ENCODE assay signal across 28 cellular contexts in genomic region chr4:123940604-123941003, GRCh38.
"Had no signal": no experiment of that assay in that cellular context is flagged by ENCODE, and none has a peak within 500 bp of the region (broad histone marks: within the 10 kb centered on the region; RNA-seq: fewer than 3 reads in every experiment).

No MANE protein-coding gene starts in this region.

- H3K9me3 Mint-ChIP-seq: nephron; stimulated activated naive B cell treated with anti-CD40 and anti-IgM and Interleukin-4, amounts not matched to agents 10 μg/mL and 1 μg/mL and 100 μg/mL, for 72 hours; stimulated activated naive CD8-positive, alpha-beta T cell treated with anti-CD3 and anti-CD28 coated beads, Interleukin-15, Interleukin-2, amounts not matched to agents 100 ng/mL and 50 ng/mL, for 24 hours had no signal

- DNase-seq: natural killer cell; occipital lobe; ovary; posterior cingulate gyrus; psoas muscle; right cardiac atrium; right lobe of liver; sigmoid colon; small intestine; stimulated activated CD4-positive, alpha-beta T cell treated with anti-CD3 and anti-CD28 coated beads, Interleukin-15, amount 100 ng/mL, for 24 hours; stimulated activated CD4-positive, alpha-beta T cell treated with anti-CD3 and anti-CD28 coated beads, Interleukin-2, amount 100 ng/mL, for 24 hours; stimulated activated CD4-positive, alpha-beta T cell treated with anti-CD3 and anti-CD28 coated beads, Interleukin-2, amount 100 ng/mL, for 48 hours; stimulated activated CD4-positive, alpha-beta T cell treated with anti-CD3 and anti-CD28 coated beads, Interleukin-4, amount 100 ng/mL, for 24 hours; stimulated activated naive B cell treated with anti-CD40 and anti-IgM and Interleukin-4, amounts not matched to agents 10 μg/mL and 1 μg/mL and 100 μg/mL, for 72 hours; stimulated activated naive CD4-positive, alpha-beta T cell treated with Interleukin-2 at 50 U/mL for 16 hours; stomach; thyroid gland; upper lobe of left lung had no signal

- H3K4me1 ChIP-seq: neural progenitor cell, parathyroid adenoma, right lobe of liver, thyroid gland, vagina had no signal

- H3K27ac ChIP-seq: neural progenitor cell, ovary, parathyroid adenoma, psoas muscle, right lobe of liver, sigmoid colon, stomach, thoracic aorta, thyroid gland, tibial nerve, upper lobe of left lung, vagina had no signal

- H3K36me3 Mint-ChIP-seq: natural killer cell; stimulated activated effector memory CD8-positive, alpha-beta T cell treated with anti-CD3 and anti-CD28 coated beads, Interleukin-12 subunit alpha, Interleukin-12 subunit beta, amount 100 ng/mL, for 72 hours; stimulated activated naive B cell treated with anti-CD40 and anti-IgM and Interleukin-4, amounts not matched to agents 10 μg/mL and 1 μg/mL and 100 μg/mL, for 72 hours had no signal

- H3K4me2 ChIP-seq: neural progenitor cell had no signal

- H3K4me3 ChIP-seq: neural progenitor cell, ovary, psoas muscle, right lobe of liver, sigmoid colon, stomach, thoracic aorta, thyroid gland, tibial nerve, upper lobe of left lung, vagina had no signal

- H2AFZ ChIP-seq: parathyroid adenoma had no signal

- H3K27ac Mint-ChIP-seq: natural killer cell; neural progenitor cell; progenitor cell of endocrine pancreas; stimulated activated effector memory CD8-positive, alpha-beta T cell treated with anti-CD3 and anti-CD28 coated beads, Interleukin-12 subunit alpha, Interleukin-12 subunit beta, amount 100 ng/mL, for 72 hours; stimulated activated naive B cell treated with anti-CD40 and anti-IgM and Interleukin-4, amounts not matched to agents 10 μg/mL and 1 μg/mL and 100 μg/mL, for 72 hours; stimulated activated naive CD8-positive, alpha-beta T cell treated with anti-CD3 and anti-CD28 coated beads, Interleukin-15, Interleukin-2, amounts not matched to agents 100 ng/mL and 50 ng/mL, for 24 hours had no signal

- H3K4me1 Mint-ChIP-seq: natural killer cell; stimulated activated effector memory CD8-positive, alpha-beta T cell treated with anti-CD3 and anti-CD28 coated beads, Interleukin-12 subunit alpha, Interleukin-12 subunit beta, amount 100 ng/mL, for 72 hours; stimulated activated naive B cell treated with anti-CD40 and anti-IgM and Interleukin-4, amounts not matched to agents 10 μg/mL and 1 μg/mL and 100 μg/mL, for 72 hours had no signal

- H3K27me3 ChIP-seq: neural progenitor cell, ovary, right lobe of liver, sigmoid colon, stomach, thyroid gland, tibial nerve, upper lobe of left lung, vagina had no signal

- H3K4me3 Mint-ChIP-seq: natural killer cell; nephron; neural progenitor cell; stimulated activated effector memory CD8-positive, alpha-beta T cell treated with anti-CD3 and anti-CD28 coated beads, Interleukin-12 subunit alpha, Interleukin-12 subunit beta, amount 100 ng/mL, for 72 hours; stimulated activated naive B cell treated with anti-CD40 and anti-IgM and Interleukin-4, amounts not matched to agents 10 μg/mL and 1 μg/mL and 100 μg/mL, for 72 hours; stimulated activated naive CD8-positive, alpha-beta T cell treated with anti-CD3 and anti-CD28 coated beads, Interleukin-15, Interleukin-2, amounts not matched to agents 100 ng/mL and 50 ng/mL, for 24 hours had no signal

- H3K27me3 Mint-ChIP-seq: progenitor cell of endocrine pancreas; stimulated activated naive B cell treated with anti-CD40 and anti-IgM and Interleukin-4, amounts not matched to agents 10 μg/mL and 1 μg/mL and 100 μg/mL, for 72 hours; stimulated activated naive CD8-positive, alpha-beta T cell treated with anti-CD3 and anti-CD28 coated beads, Interleukin-15, Interleukin-2, amounts not matched to agents 100 ng/mL and 50 ng/mL, for 24 hours had no signal

- H3K9ac ChIP-seq: neural progenitor cell, parathyroid adenoma had no signal

- FAIRE-seq: small intestine, urothelium cell line had no signal

- H3K36me3 ChIP-seq: neural progenitor cell, ovary, right lobe of liver, sigmoid colon, stomach, thoracic aorta, thyroid gland, tibial nerve, upper lobe of left lung, vagina had no signal

- H3K9me3 ChIP-seq: ovary, psoas muscle, right lobe of liver, sigmoid colon, stomach, thoracic aorta, thyroid gland, tibial nerve, upper lobe of left lung, vagina had no signal

- H3K79me2 ChIP-seq: parathyroid adenoma had no signal
